Comparison of ENCODE assay signal across 8 cellular contexts in genomic region chr6:35294308-35294945, GRCh38. TPM values are rescaled to one million over a fixed set of nuclear protein-coding genes. Genes with fewer than 3 reads are reported as not detected.
DNase-seq lines count a peak whose midpoint lies in the region; ATAC-seq and TF ChIP-seq lines count a peak whose summit lies in the region.

No MANE protein-coding gene starts in this region.

- no peaks in the 10 kb centered on the region for H3K9me3 Mint-ChIP-seq in glutamatergic neuron (ENCODE audit: unreplicated experiment)

- H3K36me3 Mint-ChIP-seq in glutamatergic neuron (ENCODE audit: unreplicated experiment): no peaks in the 10 kb centered on the region

- H3K4me3 Mint-ChIP-seq in glutamatergic neuron (ENCODE audit: unreplicated experiment): no peak overlapping the region

- peaks cover 2% of the 10 kb centered on the region for H3K27me3 Mint-ChIP-seq in glutamatergic neuron (ENCODE audit: unreplicated experiment)

- peaks cover 6% of the 10 kb centered on the region for H3K4me1 Mint-ChIP-seq in glutamatergic neuron (ENCODE audit: low read depth, unreplicated experiment)

- no peak for ATAC-seq in GM19324 (IDR thresholded peaks at IDR 0.05; ENCODE audit: low FRiP score, unreplicated experiment)
- ATAC-seq in HG02884 (IDR thresholded peaks at IDR 0.05; ENCODE audit: unreplicated experiment): no peak

- no peak overlapping the region for H3K4me3 ChIP-seq in retinal pigment epithelial cell (ENCODE audit: low read length)

- DNase-seq in AG20443 (ENCODE audit: low spot score): peak; percentile 70
- peak; percentile 74 for DNase-seq in GM20000 (ENCODE audit: low spot score)
- DNase-seq in NCI-H774 (lab: John Stamatoyannopoulos, UW): peak; percentile 18
- peak; percentile 31 for DNase-seq in activated T-helper 9 cell treated with anti-CD3 and anti-CD28 coated beads, Interleukin-2, amount 50 U/mL, for 16 hours (ENCODE audit: low read depth)
- DNase-seq in glutamatergic neuron: peak; percentile 44
- DNase-seq in retinal pigment epithelial cell (ENCODE audit: low read depth): no peak

- no peak overlapping the region for H3K27ac Mint-ChIP-seq in glutamatergic neuron (ENCODE audit: unreplicated experiment)

- TF ChIP-seq CTCF in GM20000 (IDR thresholded peaks at IDR 0.05; ENCODE audit: extremely low read depth, missing control alignments) (peak; percentile 80), glutamatergic neuron (IDR thresholded peaks at IDR 0.05; ENCODE audit: partially characterized antibody, unreplicated experiment) (peak; percentile 27), retinal pigment epithelial cell (conservative IDR thresholded peaks at IDR 0.05; ENCODE audit: low read depth, low read length) (peak; percentile 85)

RNA-seq across cellular contexts. Expression of gene DEF6, which starts 3.2 kb away (rescaled TPM):
- total RNA-seq in glutamatergic neuron (ENCODE audit: unreplicated experiment): 1.8 TPM

RNA-seq across cellular contexts. Expression of gene ZNF76, which starts 34.9 kb away (rescaled TPM):
- total RNA-seq in glutamatergic neuron (ENCODE audit: unreplicated experiment): 38.3 TPM

RNA-seq across cellular contexts. Expression of gene PPARD, which starts 47.9 kb away (rescaled TPM):
- 37.5 TPM for total RNA-seq in glutamatergic neuron (ENCODE audit: unreplicated experiment)

Comparison
In these comparisons a context has a peak if more than half of its experiments do, and no peak if none do; other contexts are left out.
1. CTCF ChIP-seq: peak in every context shown above with its lines; median percentile 85 in retinal pigment epithelial cell; 80 in GM20000; 27 in glutamatergic neuron.